Comparison of ENCODE assay signal across 2 cellular contexts in genomic region chr19:7832781-7833180, GRCh38.
TF ChIP-seq lines count a peak whose summit lies in the region.

No MANE protein-coding gene starts in this region.

TF ChIP-seq in IMR-90, 13 proteins besides CTCF, POLR2A, EP300 and RAD21:
- TF ChIP-seq CHD1 (IDR thresholded peaks at IDR 0.05; ENCODE audit: low read depth, low read length) (no peak), USF2 (IDR thresholded peaks at IDR 0.05; ENCODE audit: low read depth, low read length) (peak; percentile 18; the same call in 1 of the 2 replicates), MAZ (IDR thresholded peaks at IDR 0.05; ENCODE audit: borderline replicate concordance, low read depth, low read length) (no peak), RFX5 (IDR thresholded peaks at IDR 0.05; ENCODE audit: low read depth, low read length) (no peak), MAFK (IDR thresholded peaks at IDR 0.05; ENCODE audit: low read depth, low read length) (no peak), FOS (IDR thresholded peaks at IDR 0.05; ENCODE audit: low read depth, low read length) (no peak), CEBPB (IDR thresholded peaks at IDR 0.05; ENCODE audit: low read depth, low read length) (no peak)

TF ChIP-seq in neural cell, 6 proteins besides CTCF, POLR2A, EP300 and RAD21:
- TF ChIP-seq EZH2 (IDR thresholded peaks at IDR 0.05; ENCODE audit: borderline replicate concordance, insufficient read depth, low read length, poor library complexity, severe bottlenecking) (no peak), POLR2AphosphoS5 (IDR thresholded peaks at IDR 0.05) (no peak), TAF1 (IDR thresholded peaks at IDR 0.05; ENCODE audit: low read depth) (no peak), SMC3 (conservative IDR thresholded peaks at IDR 0.05; ENCODE audit: poor library complexity) (no peak)
